Comparison of ENCODE assay signal across 9 cellular contexts in the genomic region with DNA sequence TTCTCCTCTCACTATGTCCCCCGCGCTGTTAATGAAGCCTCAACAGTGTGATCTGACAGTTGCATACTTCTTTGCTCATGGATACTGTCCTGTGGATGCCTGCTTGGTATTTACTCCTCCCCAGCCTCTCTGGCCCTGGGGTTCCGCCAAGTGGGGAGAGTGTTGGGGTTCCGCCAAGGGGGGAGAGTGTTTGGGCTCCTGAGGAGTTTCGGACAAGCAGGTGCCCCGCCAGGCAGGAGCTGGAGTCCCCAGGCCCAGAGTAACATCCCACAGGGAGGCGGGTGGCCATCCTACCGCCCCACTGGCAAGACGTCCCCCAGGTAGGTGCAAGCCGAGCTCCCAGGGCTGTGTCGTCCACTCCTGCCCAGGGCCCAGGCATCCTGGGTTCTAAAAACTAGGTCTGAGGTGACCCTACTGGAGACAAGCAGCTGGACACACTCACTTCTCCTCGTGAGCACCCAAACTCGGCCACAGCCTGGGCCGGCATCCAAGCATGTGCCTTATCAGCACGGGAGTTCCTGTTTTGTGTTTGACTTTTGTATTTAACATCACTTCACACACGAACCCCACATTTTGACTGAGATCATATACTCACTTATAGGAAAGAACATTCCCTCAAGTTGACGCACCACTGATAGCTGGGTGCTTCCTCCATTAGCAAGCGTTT. TPM values are rescaled to one million over a fixed set of nuclear protein-coding genes. Genes with fewer than 3 reads are reported as not detected.
DNase-seq lines count a peak whose midpoint lies in the region; ATAC-seq and TF ChIP-seq lines count a peak whose summit lies in the region.
"Had no signal": no experiment of that assay in that cellular context is flagged by ENCODE, and none has a peak within 500 bp of the region (broad histone marks: within the 10 kb centered on the region; RNA-seq: fewer than 3 reads in every experiment).

No MANE protein-coding gene starts in this region.

- H4K8ac ChIP-seq in IMR-90 (ENCODE audit: low read depth in 2 of 2, low read length in 2 of 2), result no peak overlapping the region

- H3K4ac ChIP-seq in IMR-90 (ENCODE audit: low read depth, low read length), result no peak overlapping the region

- peak overlapping the region; percentile 32 for H2AK9ac ChIP-seq in IMR-90 (replicated peaks; ENCODE audit: low read depth, low read length, poor library complexity)

- TF ChIP-seq CTCF in IMR-90 (conservative IDR thresholded peaks at IDR 0.05; ENCODE audit: low read depth, low read length), result no peak
- no peak for TF ChIP-seq CTCF in left ventricle myocardium inferior (IDR thresholded peaks at IDR 0.05; ENCODE audit: borderline replicate concordance)
- no peak for TF ChIP-seq CTCF in spleen (IDR thresholded peaks at IDR 0.05 in 8 of 11, conservative IDR thresholded peaks at IDR 0.05 in 3 of 11)

- POLR2A ChIA-PET in IMR-90 (lab: Charles Lee; ENCODE audit: unreplicated experiment), result no interaction called here
- POLR2A ChIA-PET in activated CD4-positive, alpha-beta memory T cell treated with anti-CD3 and anti-CD28 coated beads, Interleukin-2, amount 10 ng/mL, durations not matched to agents 7 days and 5 days (lab: Charles Lee), result no interaction called here

- H3K9ac ChIP-seq in IMR-90 (ENCODE audit: low read depth, low read length), result no peak overlapping the region

- no peak overlapping the region for H3K23ac ChIP-seq in IMR-90 (ENCODE audit: low read depth, low read length)

- no peak overlapping the region for H3K4me3 ChIP-seq in IMR-90 (ENCODE audit: insufficient read depth, low read depth, low read length)
- no peak overlapping the region for H3K4me3 ChIP-seq in left ventricle myocardium inferior
- no peak overlapping the region for H3K4me3 ChIP-seq in spleen

- H3K36me3 ChIP-seq in IMR-90 (ENCODE audit: control insufficient read depth, insufficient read depth, low read length), result no peaks in the 10 kb centered on the region
- H3K36me3 ChIP-seq in left ventricle myocardium inferior, result no peaks in the 10 kb centered on the region
- H3K36me3 ChIP-seq in spleen, result no peaks in the 10 kb centered on the region

- in situ Hi-C loops in IMR-90 (cut with MboI; ENCODE audit: low sequenced_read_pairs), result no loop called here

- no peak overlapping the region for H3K14ac ChIP-seq in IMR-90 (replicated peaks; ENCODE audit: low read depth, low read length)

- intact Hi-C loops in IMR-90 (cut with micrococcal nuclease) (no loop called here), left ventricle myocardium inferior (cut with micrococcal nuclease) (no loop called here), spleen (cut with DNase I; ENCODE audit: low total_unique reads) (no loop called here)

- H3K27me3 Mint-ChIP-seq in activated CD4-positive, alpha-beta memory T cell treated with anti-CD3 and anti-CD28 coated beads, Interleukin-2, amount 10 ng/mL, durations not matched to agents 7 days and 5 days, result peaks cover 34% of the 10 kb centered on the region

- no peak overlapping the region for H3K56ac ChIP-seq in IMR-90 (ENCODE audit: extremely low read depth, insufficient read depth, low read length)

- 0 out of 2 replicates have a peak, but pooled peaks cover 4% of the 10 kb centered on the region for H3K9me1 ChIP-seq in IMR-90 (ENCODE audit: insufficient read depth, low read length)

- no peak overlapping the region for H3K18ac ChIP-seq in IMR-90 (ENCODE audit: low read depth, low read length)

- CTCF ChIA-PET in IMR-90 (lab: Yijun Ruan, JAX), result no interaction called here
- CTCF ChIA-PET in activated CD4-positive, alpha-beta memory T cell treated with anti-CD3 and anti-CD28 coated beads, Interleukin-2, amount 10 ng/mL, durations not matched to agents 7 days and 5 days (lab: Charles Lee), result interaction anchor here (1.2 kb wide), 1 partner anchor 243 kb away, joined by 3 read pairs; no protein-coding TSS in a partner anchor

- no TSS peak for BruUV-seq in IMR-90 (replicated peaks; lab: Mats Ljungman, UMichigan)

- H3K4me3 Mint-ChIP-seq in activated CD4-positive, alpha-beta memory T cell treated with anti-CD3 and anti-CD28 coated beads, Interleukin-2, amount 10 ng/mL, durations not matched to agents 7 days and 5 days, result no peak overlapping the region

- dilution Hi-C loops in IMR-90 (cut with HindIII; ENCODE audit: low sequenced_read_pairs, unreplicated experiment), result no loop called here

- no peak overlapping the region for H2BK20ac ChIP-seq in IMR-90 (ENCODE audit: low read depth, low read length)

- no peak for TF ChIP-seq RAD21 in IMR-90 (IDR thresholded peaks at IDR 0.05; ENCODE audit: low read length)

- no peak overlapping the region for H4K5ac ChIP-seq in IMR-90 (ENCODE audit: low read depth, low read length)

- 50% methylated on average over 6 of the region's 18 CpGs; no CpG with 5 or more reads in 1 of the 2 experiments for WGBS in IMR-90 (ENCODE audit: extremely low coverage in 2 of 2, insufficient read length in 1 of 2), 2 experiments
- 49 to 60% (median 53%) methylated on average over 13 to 18 of the region's 18 CpGs for WGBS in spleen, 5 donors

- 0 out of 2 replicates have a peak overlapping the region, but pooled peaks have one; percentile 18 for H2AK5ac ChIP-seq in IMR-90 (ENCODE audit: low read depth, low read length)

- H2AFZ ChIP-seq in IMR-90 (replicated peaks; ENCODE audit: low read length, poor library complexity), result peak overlapping the region; percentile 33

- no peaks in the 10 kb centered on the region; the same call in 1 of the 2 replicates for H4K20me1 ChIP-seq in IMR-90 (ENCODE audit: insufficient read depth, low read length)

- H3K9me3 ChIP-seq in IMR-90 (ENCODE audit: control insufficient read depth, insufficient read depth, low read length) (no peaks in the 10 kb centered on the region), left ventricle myocardium inferior (replicated peaks) (no peaks in the 10 kb centered on the region), spleen (no peaks in the 10 kb centered on the region)

- H2BK15ac ChIP-seq in IMR-90 (ENCODE audit: low read depth, low read length), result 0 out of 3 replicates have a peak overlapping the region, but pooled peaks have one; percentile 7

- no peaks in the 10 kb centered on the region for H3K79me1 ChIP-seq in IMR-90 (ENCODE audit: low read depth in 1 of 2, low read length in 2 of 2)

- no peak overlapping the region for H2BK5ac ChIP-seq in IMR-90 (ENCODE audit: low read depth, low read length, poor library complexity, severe bottlenecking)

- no peak overlapping the region for H3K27ac Mint-ChIP-seq in activated CD4-positive, alpha-beta memory T cell treated with anti-CD3 and anti-CD28 coated beads, Interleukin-2, amount 10 ng/mL, durations not matched to agents 7 days and 5 days
- H3K27ac Mint-ChIP-seq: activated naive CD4-positive, alpha-beta T cell treated with anti-CD3 and anti-CD28 coated beads, Interleukin-2, amount 50 U/mL, for 72 hours had no signal

- no peaks in the 10 kb centered on the region for H3K36me3 Mint-ChIP-seq in activated CD4-positive, alpha-beta memory T cell treated with anti-CD3 and anti-CD28 coated beads, Interleukin-2, amount 10 ng/mL, durations not matched to agents 7 days and 5 days (ENCODE audit: low read depth)
- H3K36me3 Mint-ChIP-seq: activated naive CD4-positive, alpha-beta T cell treated with anti-CD3 and anti-CD28 coated beads, Interleukin-2, amount 50 U/mL, for 72 hours had no signal

- no peak overlapping the region for H3K4me2 ChIP-seq in IMR-90 (ENCODE audit: low read depth, low read length)

- H3K4me1 ChIP-seq in IMR-90 (ENCODE audit: control insufficient read depth, insufficient read depth, low read length) (peaks cover 7% of the 10 kb centered on the region; the same call in 1 of the 2 replicates), left ventricle myocardium inferior (peaks cover 91% of the 10 kb centered on the region), spleen (no peaks in the 10 kb centered on the region)

- H3K4me1 Mint-ChIP-seq in activated CD4-positive, alpha-beta memory T cell treated with anti-CD3 and anti-CD28 coated beads, Interleukin-2, amount 10 ng/mL, durations not matched to agents 7 days and 5 days, result no peaks in the 10 kb centered on the region

- TF ChIP-seq POLR2A in IMR-90 (IDR thresholded peaks at IDR 0.05; ENCODE audit: low read depth, low read length), result no peak
- TF ChIP-seq POLR2A in spleen (IDR thresholded peaks at IDR 0.05), result no peak

- H3K27me3 ChIP-seq in IMR-90 (ENCODE audit: control insufficient read depth, insufficient read depth, low read length) (peaks cover 36% of the 10 kb centered on the region), left ventricle myocardium inferior (ENCODE audit: low read depth) (peaks cover 5% of the 10 kb centered on the region), spleen (replicated peaks in 1 of 7) (peaks cover 0 to 30% (median 0%) of the 10 kb centered on the region in 7 donors)

- H3K27ac ChIP-seq in IMR-90 (ENCODE audit: insufficient read depth, low read length) (no peak overlapping the region), left ventricle myocardium inferior (replicated peaks) (peak overlapping the region; percentile 84), spleen (no peak overlapping the region)

- no peaks in the 10 kb centered on the region for H3K9me3 Mint-ChIP-seq in activated CD4-positive, alpha-beta memory T cell treated with anti-CD3 and anti-CD28 coated beads, Interleukin-2, amount 10 ng/mL, durations not matched to agents 7 days and 5 days
- H3K9me3 Mint-ChIP-seq: activated naive CD4-positive, alpha-beta T cell treated with anti-CD3 and anti-CD28 coated beads, Interleukin-2, amount 50 U/mL, for 72 hours had no signal

- DNase-seq in IMR-90 (peak; percentile 94), left ventricle myocardium inferior (peak; percentile 85), spleen (peak; percentile 81), NCI-H2107 treated with DMSO at 0.1 percent for 48 hours (lab: John Stamatoyannopoulos, UW; ENCODE audit: unreplicated experiment) (no peak), COR-L47 (lab: John Stamatoyannopoulos, UW) (no peak), AG20443 (ENCODE audit: low spot score) (no peak)
- peak; percentile 11 for DNase-seq in activated CD4-positive, alpha-beta memory T cell treated with anti-CD3 and anti-CD28 coated beads, Interleukin-2, amount 10 ng/mL, durations not matched to agents 7 days and 5 days
- DNase-seq: NCI-H146 had no signal

- no peak overlapping the region for H4K91ac ChIP-seq in IMR-90 (ENCODE audit: insufficient read depth, low read depth, low read length)

- ATAC-seq in IMR-90 (ENCODE audit: low read depth), result peak; percentile 85
- ATAC-seq: activated naive CD4-positive, alpha-beta T cell treated with anti-CD3 and anti-CD28 coated beads, Interleukin-2, amount 50 U/mL, for 72 hours had no signal

- H2BK120ac ChIP-seq in IMR-90 (ENCODE audit: low read depth, low read length), result no peak overlapping the region

TF ChIP-seq in IMR-90, 13 proteins besides CTCF, POLR2A, EP300 and RAD21 (continues in another document):
- no peak for TF ChIP-seq CHD1 (IDR thresholded peaks at IDR 0.05; ENCODE audit: low read depth, low read length)

RNA-seq across cellular contexts. Expression of a gene that starts 34.2 kb away (rescaled TPM):
- total RNA-seq in IMR-90 (2012; rRNA removed) (0.18 and 0.28 TPM in 2 replicates), left ventricle myocardium inferior (98.0 TPM), spleen (1 to 10 TPM in 1 of 7 donors, under 1 TPM in 4, not detected in 2; 0.20 to 2.9 (median 0.29) TPM)
- polyA plus RNA-seq in IMR-90 (2012; rRNA removed) (0.14 and 0.36 TPM in 2 replicates), spleen (1 to 10 TPM in 1 of 3 donors, under 1 TPM in 2; 0.57 to 1.1 (median 0.65) TPM)
- 0.11 and 0.74 TPM in 2 replicates for polyA plus RNA-seq in IMR-90 (2012; cell fraction: cytosol; rRNA removed)
- polyA plus RNA-seq in IMR-90 (2012; cell fraction: nucleus; rRNA removed; ENCODE audit: low replicate concordance), result 0.57 and 1.0 TPM in 2 replicates
- under 1 TPM in 1 of 2 experiments, not detected in 1; 0.10 TPM for total RNA-seq in activated CD4-positive, alpha-beta memory T cell treated with anti-CD3 and anti-CD28 coated beads, Interleukin-2, amount 10 ng/mL, durations not matched to agents 7 days and 5 days

Comparison
In these comparisons a context has a peak if more than half of its experiments do, and no peak if none do; other contexts are left out.
1. DNase-seq: peak in IMR-90 (single experiment), activated CD4-positive, alpha-beta memory T cell treated with anti-CD3 and anti-CD28 coated beads, Interleukin-2, amount 10 ng/mL, durations not matched to agents 7 days and 5 days (single experiment), left ventricle myocardium inferior (single experiment) and spleen (single experiment); none in NCI-H2107 treated with DMSO at 0.1 percent for 48 hours (single experiment), COR-L47 (single experiment) and AG20443 (single experiment).
2. RNA of a gene that starts 34.2 kb away (total RNA-seq): 98.0 TPM in left ventricle myocardium inferior (single experiment); 0.20 to 2.9 TPM in spleen, 0.18 to 0.28 TPM in IMR-90 and 0.10 TPM in activated CD4-positive, alpha-beta memory T cell treated with anti-CD3 and anti-CD28 coated beads, Interleukin-2, amount 10 ng/mL, durations not matched to agents 7 days and 5 days; every median in the first group is over 10 times any median in the second.